30 cellular contexts compared by ENCODE assay signal in genomic region chr18:79211844-79212243, GRCh38.
DNase-seq lines count a peak whose midpoint lies in the region; ATAC-seq, FAIRE-seq and TF ChIP-seq lines count a peak whose summit lies in the region.
"Had no signal": no experiment of that assay in that cellular context is flagged by ENCODE, and none has a peak within 500 bp of the region (broad histone marks: within the 10 kb centered on the region; RNA-seq: fewer than 3 reads in every experiment).

No MANE protein-coding gene starts in this region.

- no peak overlapping the region for H4K91ac ChIP-seq in H1 (replicated peaks; ENCODE audit: insufficient read length, low read length)

- H3K4me1 ChIP-seq in H1 (replicated peaks in 1 of 4; ENCODE audit: control insufficient read depth in 3 of 4, insufficient read depth in 4 of 4, low read length in 3 of 4): no peaks in the 10 kb centered on the region
- no peaks in the 10 kb centered on the region for H3K4me1 ChIP-seq in right lobe of liver
- H3K4me1 ChIP-seq in suprapubic skin: no peaks in the 10 kb centered on the region
- H3K4me1 ChIP-seq: pancreas had no signal

- H3K9me3 ChIP-seq in H1 (ENCODE audit: insufficient read depth in 2 of 2, low read depth in 1 of 2, low read length in 1 of 2) (no peaks in the 10 kb centered on the region), right lobe of liver (no peaks in the 10 kb centered on the region), suprapubic skin (no peaks in the 10 kb centered on the region)
- H3K9me3 ChIP-seq: mucosa of descending colon, pancreas had no signal

- H3K36me3 ChIP-seq in H1 (ENCODE audit: control insufficient read depth in 2 of 4, insufficient read depth in 4 of 4, low read length in 3 of 4): peaks cover 0 to 8% (median 0%) of the 10 kb centered on the region in 4 experiments; a peak in 2 of 8 replicates
- peaks cover 0 to 6% (median under 1%) of the 10 kb centered on the region in 4 donors for H3K36me3 ChIP-seq in right lobe of liver
- H3K36me3 ChIP-seq in suprapubic skin: peaks cover 24% of the 10 kb centered on the region
- H3K36me3 ChIP-seq: pancreas had no signal

- H4K8ac ChIP-seq in H1 (ENCODE audit: extremely low read depth, insufficient read depth, low read length): no peak overlapping the region

- no peak overlapping the region for H3K4me3 ChIP-seq in H1 (ENCODE audit: extremely low read depth in 1 of 4, insufficient read depth in 2 of 4, low read depth in 3 of 4, low read length in 4 of 4)
- no peak overlapping the region for H3K4me3 ChIP-seq in right lobe of liver
- no peak overlapping the region for H3K4me3 ChIP-seq in suprapubic skin
- H3K4me3 ChIP-seq: lung, mucosa of descending colon, pancreas, PC-9 had no signal

- H3K9me3 Mint-ChIP-seq in immature natural killer cell: no peaks in the 10 kb centered on the region
- H3K9me3 Mint-ChIP-seq: activated naive CD8-positive, alpha-beta T cell treated with anti-CD3 and anti-CD28 coated beads, Interleukin-2, amount 10 ng/mL, durations not matched to agents 7 days and 5 days; central memory CD8-positive, alpha-beta T cell; nephron progenitor cell had no signal

- TF ChIP-seq RAD21 in H1 (IDR thresholded peaks at IDR 0.05 in 1 of 2, conservative IDR thresholded peaks at IDR 0.05 in 1 of 2; ENCODE audit: low read depth in 2 of 2, low read length in 2 of 2): no peak

- peak; percentile 8 for DNase-seq in ELR (ENCODE audit: low read depth)
- peak; percentile 61 for DNase-seq in LHCN-M2 (ENCODE audit: low read depth)
- no peak for DNase-seq in H1 (ENCODE audit: low read depth in 1 of 2, low spot score in 2 of 2)
- DNase-seq in right lobe of liver: no peak
- DNase-seq in NCI-H1694 treated with DMSO at 0.1 percent for 48 hours (lab: John Stamatoyannopoulos, UW): no peak
- no peak for DNase-seq in suprapubic skin (ENCODE audit: low spot score in 2 of 2)
- no peak for DNase-seq in immature natural killer cell
- DNase-seq in inferior parietal cortex (ENCODE audit: extremely low spot score): no peak
- DNase-seq: activated CD4-positive, alpha-beta T cell treated with anti-CD3 and anti-CD28 coated beads for 36 hours; activated effector memory CD4-positive, alpha-beta T cell treated with anti-CD3 and anti-CD28 coated beads, Interleukin-2, amount 50 U/mL, for 16 hours; activated naive CD8-positive, alpha-beta T cell treated with anti-CD3 and anti-CD28 coated beads, Interleukin-2, amount 10 ng/mL, durations not matched to agents 7 days and 5 days; activated T-cell treated with anti-CD3 and anti-CD28 coated beads for 4 hours; C1 segment of cervical spinal cord; DND-41; head of caudate nucleus; kidney glomerular epithelial cell; mucosa of descending colon; NCI-H1092; NCI-H187 treated with DMSO at 0.1 percent for 48 hours; NCI-H526; nephron progenitor cell; NK-92 treated with Interleukin-12 subunit alpha and Interleukin-12 subunit beta, amount 100 ng/mL, for 24 hours; pancreas; PC-9; right cardiac atrium; stimulated activated CD4-positive, alpha-beta T cell treated with anti-CD3 and anti-CD28 coated beads, Interleukin-2, amount 100 ng/mL, for 48 hours had no signal

- no peak overlapping the region for H3K14ac ChIP-seq in H1 (ENCODE audit: insufficient read length)

- TF ChIP-seq EP300 in H1 (IDR thresholded peaks at IDR 0.05; ENCODE audit: borderline replicate concordance in 1 of 2, low read depth in 2 of 2, low read length in 2 of 2) (no peak), suprapubic skin (IDR thresholded peaks at IDR 0.05) (no peak)

- peak in 3 of 4 donors; percentile 45 to 58 (median 50) for ATAC-seq in right lobe of liver
- ATAC-seq: activated CD4-positive, alpha-beta T cell treated with anti-CD3 and anti-CD28 coated beads for 36 hours; mucosa of descending colon; pancreas; right cardiac atrium; Right ventricle myocardium inferior had no signal

- H3K23ac ChIP-seq in H1 (ENCODE audit: insufficient read length): no peak overlapping the region

- no peak for TF ChIP-seq POLR2A in H1 (IDR thresholded peaks at IDR 0.05; ENCODE audit: control extremely low read depth in 1 of 2, low read depth in 2 of 2, low read length in 2 of 2)
- TF ChIP-seq POLR2A in right lobe of liver (IDR thresholded peaks at IDR 0.05): no peak
- no peak for TF ChIP-seq POLR2A in suprapubic skin (IDR thresholded peaks at IDR 0.05)

- H4K5ac ChIP-seq in H1 (ENCODE audit: insufficient read length, low read depth, low read length): no peak overlapping the region

- CTCF ChIA-PET in H1 (lab: Charles Lee; ENCODE audit: partially characterized antibody): no interaction called here

- H3K27ac Mint-ChIP-seq in immature natural killer cell: no peak overlapping the region
- H3K27ac Mint-ChIP-seq: activated CD4-positive, alpha-beta T cell treated with anti-CD3 and anti-CD28 coated beads for 36 hours; activated naive CD8-positive, alpha-beta T cell treated with anti-CD3 and anti-CD28 coated beads, Interleukin-2, amount 10 ng/mL, durations not matched to agents 7 days and 5 days; nephron progenitor cell had no signal

- H3K4ac ChIP-seq in H1 (replicated peaks; ENCODE audit: insufficient read length, low read depth, low read length): no peak overlapping the region

- H3K9ac ChIP-seq in H1 (replicated peaks in 1 of 4; ENCODE audit: extremely low read depth in 1 of 4, low read depth in 3 of 4, low read length in 3 of 4): no peak overlapping the region

- H3K27me3 ChIP-seq in H1 (replicated peaks in 1 of 4; ENCODE audit: control insufficient read depth in 3 of 4, extremely low read depth in 1 of 4, insufficient read depth in 3 of 4, low read length in 3 of 4): no peaks in the 10 kb centered on the region
- no peaks in the 10 kb centered on the region for H3K27me3 ChIP-seq in right lobe of liver
- no peaks in the 10 kb centered on the region for H3K27me3 ChIP-seq in suprapubic skin
- H3K27me3 ChIP-seq: pancreas had no signal

- H3K23me2 ChIP-seq in H1 (ENCODE audit: low read depth, low read length): no peaks in the 10 kb centered on the region

- H3K36me3 Mint-ChIP-seq in immature natural killer cell: peaks cover 11 to 18% (median 12%) of the 10 kb centered on the region in 3 donors

- no peak for TF ChIP-seq CTCF in H1 (IDR thresholded peaks at IDR 0.05; ENCODE audit: control extremely low read depth in 1 of 3, insufficient read depth in 1 of 3, low read depth in 1 of 3, low read length in 3 of 3)
- no peak for TF ChIP-seq CTCF in right lobe of liver (IDR thresholded peaks at IDR 0.05)
- TF ChIP-seq CTCF in suprapubic skin (IDR thresholded peaks at IDR 0.05): no peak

- no peak overlapping the region for H3K18ac ChIP-seq in H1 (ENCODE audit: extremely low read depth, low read length)

- no peak overlapping the region for H3K27ac ChIP-seq in H1 (ENCODE audit: low read depth, low read length)
- H3K27ac ChIP-seq in right lobe of liver: no peak overlapping the region
- no peak overlapping the region for H3K27ac ChIP-seq in suprapubic skin
- H3K27ac ChIP-seq: pancreas, PC-9 had no signal

- no peak overlapping the region for H3K4me3 Mint-ChIP-seq in immature natural killer cell
- H3K4me3 Mint-ChIP-seq: activated CD4-positive, alpha-beta T cell treated with anti-CD3 and anti-CD28 coated beads for 36 hours; activated naive CD8-positive, alpha-beta T cell treated with anti-CD3 and anti-CD28 coated beads, Interleukin-2, amount 10 ng/mL, durations not matched to agents 7 days and 5 days; central memory CD8-positive, alpha-beta T cell; nephron progenitor cell had no signal

- no peak overlapping the region for H2BK5ac ChIP-seq in H1 (ENCODE audit: low read depth, low read length)

- no peak overlapping the region for H2BK120ac ChIP-seq in H1 (replicated peaks; ENCODE audit: low read depth, low read length)

- H3K79me2 ChIP-seq in H1 (ENCODE audit: control insufficient read depth in 1 of 2, insufficient read depth in 2 of 2, low read length in 2 of 2): no peaks in the 10 kb centered on the region

- POLR2A ChIA-PET in H1 (lab: Charles Lee; ENCODE audit: partially characterized antibody): no interaction called here

- no peak overlapping the region for H3K4me2 ChIP-seq in H1 (ENCODE audit: insufficient read depth in 1 of 2, low read depth in 2 of 2, low read length in 2 of 2)
- H3K4me2 ChIP-seq: PC-9 had no signal

- no peak for FAIRE-seq in H1 (lab: Jason Lieb, UNC)
- FAIRE-seq: endometrium, pancreas had no signal

- H3K56ac ChIP-seq in H1 (replicated peaks; ENCODE audit: insufficient read length, low read depth, low read length): no peak overlapping the region

- peaks cover 2 to 4% of the 10 kb centered on the region in 2 experiments for H4K20me1 ChIP-seq in H1 (replicated peaks in 1 of 2; ENCODE audit: control insufficient read depth in 1 of 2, insufficient read depth in 2 of 2, low read length in 2 of 2)

- no peak overlapping the region for H2BK12ac ChIP-seq in H1 (ENCODE audit: low read depth, low read length)

- H3K27me3 Mint-ChIP-seq in immature natural killer cell (ENCODE audit: low read depth in 3 of 3): no peaks in the 10 kb centered on the region
- H3K27me3 Mint-ChIP-seq: activated CD4-positive, alpha-beta T cell treated with anti-CD3 and anti-CD28 coated beads for 36 hours; activated naive CD8-positive, alpha-beta T cell treated with anti-CD3 and anti-CD28 coated beads, Interleukin-2, amount 10 ng/mL, durations not matched to agents 7 days and 5 days; central memory CD8-positive, alpha-beta T cell had no signal

- H2BK15ac ChIP-seq in H1 (ENCODE audit: low read length): no peak overlapping the region

- no peak overlapping the region for H2BK20ac ChIP-seq in H1 (ENCODE audit: low read length)

- 91% methylated on average over 5 of the region's 5 CpGs; no CpG with 5 or more reads in 1 of the 2 experiments for WGBS in H1 (ENCODE audit: extremely low coverage in 1 of 2, insufficient coverage in 1 of 2, insufficient read length in 1 of 2, insufficient replicate concordance in 2 of 2, low coverage in 1 of 2, low lambda C conversion rate in 2 of 2, missing lambda C conversion rate in 1 of 2), 2 experiments
- 74% methylated on average over 5 of the region's 5 CpGs for WGBS in right lobe of liver (ENCODE audit: insufficient coverage, low coverage, low lambda C conversion rate, missing lambda C conversion rate)
- 91% methylated on average over 5 of the region's 5 CpGs for WGBS in suprapubic skin

- intact Hi-C loops in right lobe of liver (cut with DNase I): no loop called here

- no peak overlapping the region for H2AFZ ChIP-seq in H1 (ENCODE audit: low read length)
- H2AFZ ChIP-seq: PC-9 had no signal

- H2AK5ac ChIP-seq in H1 (ENCODE audit: low read depth, low read length): no peak overlapping the region

- H3K79me1 ChIP-seq in H1 (ENCODE audit: low read depth, low read length): peaks cover 3% of the 10 kb centered on the region; the same call in 1 of the 2 replicates

- peaks cover 2 to 5% of the 10 kb centered on the region in 2 donors for H3K4me1 Mint-ChIP-seq in immature natural killer cell
- H3K4me1 Mint-ChIP-seq: activated CD4-positive, alpha-beta T cell treated with anti-CD3 and anti-CD28 coated beads for 36 hours; nephron progenitor cell had no signal

TF ChIP-seq in H1, 55 proteins besides CTCF, POLR2A, EP300 and RAD21:
- peak; percentile 74 for TF ChIP-seq CEBPB (IDR thresholded peaks at IDR 0.05; ENCODE audit: low read depth, low read length)
- TF ChIP-seq KDM5A (IDR thresholded peaks at IDR 0.05; ENCODE audit: low read length): no peak
- no peak for TF ChIP-seq SP1 (IDR thresholded peaks at IDR 0.05; ENCODE audit: low read depth, low read length)

Comparison
In these comparisons a context has a peak if more than half of its experiments do, and no peak if none do; other contexts are left out.
1. DNase-seq: peak in ELR (single experiment) and LHCN-M2 (single experiment); none in H1 (0 of 2), right lobe of liver (0 of 3), NCI-H1694 treated with DMSO at 0.1 percent for 48 hours (single experiment), suprapubic skin (0 of 2), immature natural killer cell (0 of 3) and inferior parietal cortex (single experiment).